Comparison of ENCODE assay signal across 8 cellular contexts in genomic region chr5:136132087-136132486, GRCh38. TPM values are rescaled to one million over a fixed set of nuclear protein-coding genes. Genes with fewer than 3 reads are reported as not detected.
DNase-seq lines count a peak whose midpoint lies in the region; FAIRE-seq and TF ChIP-seq lines count a peak whose summit lies in the region.

No MANE protein-coding gene starts in this region.

- H3K4me1 ChIP-seq in BE2C = no peaks in the 10 kb centered on the region
- H3K4me1 ChIP-seq in NT2/D1 (ENCODE audit: insufficient read depth, insufficient read length) = no peaks in the 10 kb centered on the region
- H3K4me1 ChIP-seq in mononuclear cell (ENCODE audit: insufficient read depth, low read length) = peaks cover 14% of the 10 kb centered on the region
- peaks cover 40% of the 10 kb centered on the region for H3K4me1 ChIP-seq in vagina

- H3K27ac ChIP-seq in coronary artery (peak overlapping the region; percentile 96), vagina (peak overlapping the region; percentile 97)

- H3K9me3 ChIP-seq in BE2C (no peaks in the 10 kb centered on the region), NT2/D1 (ENCODE audit: insufficient read depth, low read length) (no peaks in the 10 kb centered on the region), mononuclear cell (ENCODE audit: low read depth, low read length) (no peaks in the 10 kb centered on the region), vagina (no peaks in the 10 kb centered on the region)

- H3K9ac ChIP-seq in NT2/D1 (ENCODE audit: insufficient read length, low read depth) = peak overlapping the region; percentile 70

- FAIRE-seq in GM12892 (lab: Jason Lieb, UNC) = no peak

- no peak for TF ChIP-seq POLR2A in vagina (IDR thresholded peaks at IDR 0.05)
- no peak for TF ChIP-seq POLR2A in GM12892 (IDR thresholded peaks at IDR 0.05; ENCODE audit: low read depth, low read length)

- H3K36me3 ChIP-seq in BE2C (no peaks in the 10 kb centered on the region), NT2/D1 (ENCODE audit: insufficient read depth, insufficient read length, low read length) (peaks cover 6% of the 10 kb centered on the region), vagina (no peaks in the 10 kb centered on the region)

- TF ChIP-seq CTCF in BE2C (IDR thresholded peaks at IDR 0.05; ENCODE audit: low read depth, low read length) = no peak
- TF ChIP-seq CTCF in GM20000 (IDR thresholded peaks at IDR 0.05; ENCODE audit: extremely low read depth, missing control alignments) = no peak
- no peak for TF ChIP-seq CTCF in coronary artery (IDR thresholded peaks at IDR 0.05)
- no peak for TF ChIP-seq CTCF in vagina (IDR thresholded peaks at IDR 0.05)

- DNase-seq in BE2C = peak; percentile 35
- DNase-seq in GM20000 (ENCODE audit: low spot score) = peak; percentile 25
- no peak for DNase-seq in NT2/D1 (ENCODE audit: low read depth, low spot score)
- DNase-seq in coronary artery (ENCODE audit: low spot score) = no peak
- DNase-seq in vagina (ENCODE audit: extremely low spot score in 2 of 2) = no peak
- no peak for DNase-seq in KG1 (lab: John Stamatoyannopoulos, UW)
- no peak for DNase-seq in GM12892 (ENCODE audit: insufficient read length)

- H3K4me3 ChIP-seq in BE2C (ENCODE audit: low read depth, low read length) (peak overlapping the region; percentile 88), NT2/D1 (ENCODE audit: insufficient read length, low read depth) (peak overlapping the region; percentile 79), coronary artery (peak overlapping the region; percentile 90), mononuclear cell (ENCODE audit: low read length) (peak overlapping the region; percentile 72), vagina (peak overlapping the region; percentile 71 to 73)

- H3K27me3 ChIP-seq in BE2C = no peaks in the 10 kb centered on the region; the same call in 1 of the 2 replicates
- no peaks in the 10 kb centered on the region for H3K27me3 ChIP-seq in NT2/D1 (ENCODE audit: insufficient read depth, insufficient read length)
- H3K27me3 ChIP-seq in mononuclear cell (ENCODE audit: insufficient read depth, low read length) = peaks cover 17% of the 10 kb centered on the region
- H3K27me3 ChIP-seq in vagina = no peaks in the 10 kb centered on the region

- intact Hi-C loops in vagina (cut with DNase I) = no loop called here

RNA-seq across cellular contexts. Expression of gene SMAD5, which starts 0.6 kb away (rescaled TPM):
- 30.2 TPM for polyA plus RNA-seq in BE2C (2012; ENCODE audit: insufficient read depth, insufficient read length, low read depth)
- total RNA-seq in mononuclear cell (16.5 TPM), vagina (40.0 TPM)
- polyA plus RNA-seq in GM12892 (2012; ENCODE audit: missing spikeins) = 8.8 TPM

Comparison
In these comparisons a context has a peak if more than half of its experiments do, and no peak if none do; other contexts are left out.
1. DNase-seq: peak in BE2C (single experiment) and GM20000 (single experiment); none in NT2/D1 (single experiment), coronary artery (single experiment), vagina (0 of 2), KG1 (single experiment) and GM12892 (single experiment).
2. Peak in every context shown above with its lines, with median percentiles within 50 percentile points of each other: H3K4me3 ChIP-seq.